Comparison of ENCODE assay signal across 10 cellular contexts in the genomic region with DNA sequence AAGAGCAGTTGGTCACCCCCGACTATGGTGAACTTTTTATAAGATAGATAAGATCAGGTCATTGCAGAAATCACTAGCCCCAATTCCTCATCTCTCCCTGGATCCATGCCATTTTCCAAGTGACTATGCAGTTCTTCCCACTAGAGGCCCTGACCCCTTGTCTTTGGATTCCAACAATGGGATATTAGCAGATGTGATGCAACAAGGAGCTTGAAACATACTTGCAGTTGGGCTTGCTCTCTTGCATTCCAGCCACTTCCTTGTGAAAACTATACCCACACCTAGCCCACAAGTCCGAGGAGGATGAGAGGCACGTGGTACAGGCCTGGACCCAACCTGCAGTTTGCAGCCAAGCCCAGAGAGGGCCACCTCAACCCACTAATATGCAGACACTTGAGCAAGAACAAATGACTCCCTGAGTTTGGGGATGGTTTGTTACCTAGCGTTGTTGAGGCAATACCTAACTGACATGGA.
DNase-seq lines count a peak whose midpoint lies in the region; FAIRE-seq and TF ChIP-seq lines count a peak whose summit lies in the region.
"Had no signal": no experiment of that assay in that cellular context is flagged by ENCODE, and none has a peak within 500 bp of the region (broad histone marks: within the 10 kb centered on the region; RNA-seq: fewer than 3 reads in every experiment).

No MANE protein-coding gene starts in this region.

- dilution Hi-C loops in keratinocyte (cut with MboI; ENCODE audit: extremely low pct_ligation_motif_present, low sequenced_read_pairs): no loop called here

- DNase-seq in BJ (ENCODE audit: low read depth) (peak; percentile 15), H4 (ENCODE audit: low spot score) (peak; percentile 6), adipocyte (ENCODE audit: low read depth) (peak; percentile 20), keratinocyte (ENCODE audit: low read depth, low spot score) (no peak), C1 segment of cervical spinal cord (lab: John Stamatoyannopoulos, UW) (no peak), cardiac septum (ENCODE audit: low spot score) (no peak), HuH-7.5 (ENCODE audit: low spot score) (no peak)
- DNase-seq in activated effector memory CD4-positive, alpha-beta T cell treated with Interleukin-2 at 50 U/mL for 16 hours: no peak
- DNase-seq: naive thymus-derived CD8-positive, alpha-beta T cell had no signal

- POLR2A ChIA-PET in BJ (lab: Charles Lee): no interaction called here

- no peak overlapping the region for H3K27ac ChIP-seq in keratinocyte (ENCODE audit: control insufficient read depth, insufficient read depth, low read length)
- H3K27ac ChIP-seq: SK-N-MC had no signal

- peaks cover 10% of the 10 kb centered on the region for H3K4me1 ChIP-seq in adipocyte (ENCODE audit: control insufficient read depth, insufficient read depth, low read length)
- no peaks in the 10 kb centered on the region for H3K4me1 ChIP-seq in keratinocyte (ENCODE audit: control insufficient read depth, extremely low read depth, insufficient read depth, low read length)

- H4K20me1 ChIP-seq in keratinocyte (ENCODE audit: control insufficient read depth, extremely low read depth, insufficient read depth, low read length): peaks cover 3% of the 10 kb centered on the region

- H3K36me3 ChIP-seq in BJ (ENCODE audit: control insufficient read depth, insufficient read depth, low read length) (no peaks in the 10 kb centered on the region), adipocyte (ENCODE audit: control insufficient read depth, insufficient read depth, low read length, severe bottlenecking) (no peaks in the 10 kb centered on the region), keratinocyte (ENCODE audit: control insufficient read depth in 2 of 2, extremely low read depth in 1 of 2, insufficient read depth in 2 of 2, low read length in 2 of 2) (peaks cover 0 to under 1% of the 10 kb centered on the region in 2 experiments)

- intact Hi-C loops in cardiac septum (cut with DNase I): no loop called here

- TF ChIP-seq CTCF in BJ (IDR thresholded peaks at IDR 0.05; ENCODE audit: insufficient read depth, low read depth, low read length) (no peak), keratinocyte (optimal IDR thresholded peaks at IDR 0.05 in 1 of 3, IDR thresholded peaks at IDR 0.05 in 1 of 3, conservative IDR thresholded peaks at IDR 0.05 in 1 of 3; ENCODE audit: extremely low read depth in 1 of 3, insufficient read depth in 2 of 3, low read length in 3 of 3) (peak; percentile 17 to 47 (median 27))

- no peaks in the 10 kb centered on the region for H3K9me3 ChIP-seq in adipocyte (ENCODE audit: control insufficient read depth, low read length)
- H3K9me3 ChIP-seq in keratinocyte (ENCODE audit: control insufficient read depth, low read depth, low read length): no peaks in the 10 kb centered on the region

- H3K9ac ChIP-seq in adipocyte (ENCODE audit: low read length) (no peak overlapping the region), keratinocyte (ENCODE audit: control insufficient read depth, extremely low read depth, insufficient read depth, low read length) (no peak overlapping the region)

- FAIRE-seq in keratinocyte (lab: Jason Lieb, UNC): no peak

- H3K4me2 ChIP-seq in keratinocyte (ENCODE audit: control insufficient read depth, extremely low read depth, insufficient read depth, low read depth, low read length): no peak overlapping the region

- H3K9me1 ChIP-seq in keratinocyte (ENCODE audit: control insufficient read depth, extremely low read depth, insufficient read depth, low read length): no peaks in the 10 kb centered on the region

- H3K4me3 ChIP-seq in BJ (ENCODE audit: low read depth, low read length) (no peak overlapping the region), adipocyte (ENCODE audit: low read length) (no peak overlapping the region), keratinocyte (ENCODE audit: control insufficient read depth in 2 of 3, extremely low read depth in 1 of 3, insufficient read depth in 2 of 3, low read depth in 1 of 3, low read length in 3 of 3) (no peak overlapping the region)
- H3K4me3 ChIP-seq: SK-N-MC had no signal

- no peaks in the 10 kb centered on the region for H3K79me2 ChIP-seq in keratinocyte (ENCODE audit: control insufficient read depth, insufficient read depth, low read length)

- H3K27me3 ChIP-seq in BJ (ENCODE audit: control insufficient read depth, insufficient read depth, low read length) (no peaks in the 10 kb centered on the region), adipocyte (replicated peaks; ENCODE audit: control insufficient read depth, insufficient read depth, low read length) (no peaks in the 10 kb centered on the region), keratinocyte (ENCODE audit: control insufficient read depth, extremely low read depth, insufficient read depth, low read length) (no peaks in the 10 kb centered on the region)

- CTCF ChIA-PET in BJ (lab: Yijun Ruan, JAX): interaction anchor here (2.4 kb wide), 1 partner anchor 12 kb away, joined by 11 read pairs; no protein-coding TSS in a partner anchor

- no peak overlapping the region for H2AFZ ChIP-seq in keratinocyte (ENCODE audit: control insufficient read depth, low read length)

Comparison
In these comparisons a context has a peak if more than half of its experiments do, and no peak if none do; other contexts are left out.
1. DNase-seq: peak in BJ (single experiment), H4 (single experiment) and adipocyte (single experiment); none in keratinocyte (single experiment), C1 segment of cervical spinal cord (0 of 14), cardiac septum (single experiment), HuH-7.5 (single experiment) and activated effector memory CD4-positive, alpha-beta T cell treated with Interleukin-2 at 50 U/mL for 16 hours (single experiment).